In the genomic region with DNA sequence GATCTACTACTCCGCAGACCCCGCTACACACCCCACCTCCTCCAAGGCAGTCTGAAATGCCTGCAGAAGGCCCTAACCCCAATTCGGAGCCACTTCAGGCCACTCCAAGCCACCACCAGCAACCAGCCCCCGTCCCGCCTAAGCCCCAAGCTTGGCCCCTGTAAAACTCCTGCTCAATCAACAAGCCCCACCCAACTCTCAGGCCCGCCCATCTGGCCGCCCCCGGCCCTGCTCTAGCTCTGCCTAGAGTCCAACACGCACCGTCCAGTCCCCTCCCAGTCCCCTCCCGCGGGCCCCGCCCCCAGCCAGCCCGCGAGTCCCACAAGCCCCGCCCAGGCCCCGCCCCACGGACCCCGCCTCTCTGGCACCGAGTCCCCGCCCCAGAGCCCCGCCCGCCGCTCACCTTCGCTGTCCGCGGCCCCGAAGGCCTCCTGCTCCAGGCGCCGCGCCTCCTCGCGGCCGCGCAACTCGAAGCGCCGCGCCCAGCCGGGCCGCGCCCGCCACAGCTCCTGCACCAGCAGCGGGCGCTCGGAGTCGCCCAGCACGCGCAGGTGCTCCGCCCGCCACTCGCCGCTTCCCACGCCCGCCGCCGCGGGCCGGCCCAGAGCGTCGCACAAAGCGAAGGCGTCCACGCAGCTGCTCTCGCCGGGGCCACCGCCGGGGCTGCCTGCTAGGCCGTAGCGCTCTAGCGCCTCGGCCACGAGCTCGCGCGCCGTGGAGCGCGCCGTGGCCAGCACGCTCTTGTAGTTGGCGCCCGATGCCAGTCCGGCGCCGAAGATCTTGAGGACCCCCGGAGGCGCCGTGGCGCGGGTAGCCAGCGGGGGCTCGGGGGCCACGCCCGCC, we compare ENCODE assay signal across 9 cellular contexts. TPM values are rescaled to one million over a fixed set of nuclear protein-coding genes. Genes with fewer than 3 reads are reported as not detected.
A peak's percentile ranks its signal among the peaks of the same experiment; 100 is the strongest.
DNase-seq lines count a peak whose midpoint lies in the region; ATAC-seq, FAIRE-seq and TF ChIP-seq lines count a peak whose summit lies in the region.
"Had no signal": no experiment of that assay in that cellular context is flagged by ENCODE, and none has a peak within 500 bp of the region (broad histone marks: within the 10 kb centered on the region; RNA-seq: fewer than 3 reads in every experiment).

No MANE protein-coding gene starts in this region.

- H3K27me3 ChIP-seq in HepG2 (ENCODE audit: control insufficient read depth in 1 of 2, insufficient read depth in 2 of 2, low read length in 2 of 2) = peaks cover 0 to 1% of the 10 kb centered on the region in 2 experiments; a peak in 1 of 5 replicates

- no peaks in the 10 kb centered on the region for H3K9me3 Mint-ChIP-seq in dendritic cell treated with granulocyte-macrophage colony-stimulating factor and Interleukin-4, amounts not matched to agents 40 ng/mL and 50 ng/mL, for 4 days

- 0% methylated on average over 7 of the region's 95 CpGs for WGBS in HepG2 (ENCODE audit: low lambda C conversion rate)

- CTCF ChIA-PET in HepG2 (lab: Yijun Ruan, JAX; ENCODE audit: low intra/inter-chr PET ratio, low total read pairs) = interaction anchor here (1.3 to 1.7 kb wide), 5 partner anchors 25 to 92 kb away, joined by 6 to 18 read pairs (median 10); a partner anchor contains a TSS

- no peaks in the 10 kb centered on the region for H4K20me1 ChIP-seq in HepG2 (ENCODE audit: insufficient read depth, low read length)

- TF ChIP-seq POLR2A in HepG2 (IDR thresholded peaks at IDR 0.05; ENCODE audit: insufficient read depth in 1 of 2, low read depth in 2 of 2, low read length in 2 of 2) = peak; percentile 61 to 91

- no peaks in the 10 kb centered on the region for H3K36me3 ChIP-seq in HepG2 (replicated peaks in 1 of 2; ENCODE audit: control insufficient read depth in 1 of 2, insufficient read depth in 2 of 2, low read length in 2 of 2)

- peak overlapping the region; percentile 81 for H3K9ac ChIP-seq in HepG2 (ENCODE audit: insufficient read depth, low read depth, low read length)

- H3K27ac Mint-ChIP-seq in dendritic cell treated with granulocyte-macrophage colony-stimulating factor and Interleukin-4, amounts not matched to agents 40 ng/mL and 50 ng/mL, for 4 days = peak overlapping the region; percentile 55

- peaks cover 38% of the 10 kb centered on the region for H3K4me1 ChIP-seq in HepG2 (ENCODE audit: insufficient read depth, low read length)

- FAIRE-seq in HepG2 (lab: Jason Lieb, UNC) = peak; percentile 39
- FAIRE-seq: A204.1 had no signal

- peak overlapping the region; percentile 98 for H3K4me2 ChIP-seq in HepG2 (ENCODE audit: low read depth, low read length)

- ATAC-seq in HG03432 (IDR thresholded peaks at IDR 0.05; ENCODE audit: unreplicated experiment) (peak; percentile 86), HepG2 (peak; percentile 96)

- no peaks in the 10 kb centered on the region for H3K79me2 ChIP-seq in HepG2 (ENCODE audit: insufficient read depth, low read length)

- H3K4me3 ChIP-seq in HepG2 (replicated peaks in 1 of 3; ENCODE audit: insufficient read depth in 1 of 3, low read depth in 2 of 3, low read length in 3 of 3) = peak overlapping the region; percentile 53 to 89 (median 81)

- intact Hi-C loops in dendritic cell treated with granulocyte-macrophage colony-stimulating factor and Interleukin-4, amounts not matched to agents 40 ng/mL and 50 ng/mL, for 4 days (cut with micrococcal nuclease) = no loop called here
- intact Hi-C loops in HepG2 (cut with micrococcal nuclease; ENCODE audit: unreplicated experiment) = loop anchor here (1.0 kb wide), 2 partner anchors 24 to 63 kb away; no protein-coding TSS in a partner anchor

- peak overlapping the region; percentile 44 for H2AFZ ChIP-seq in HepG2 (ENCODE audit: low read length)

- peaks cover 59% of the 10 kb centered on the region for H3K27me3 Mint-ChIP-seq in dendritic cell treated with granulocyte-macrophage colony-stimulating factor and Interleukin-4, amounts not matched to agents 40 ng/mL and 50 ng/mL, for 4 days

- in situ Hi-C loops in HepG2 (cut with HindIII; ENCODE audit: extremely low pct_ligation_motif_present, low pct_unique_long_range_greater_than_20kb) = no loop called here

- TF ChIP-seq EP300 in HepG2 (IDR thresholded peaks at IDR 0.05; ENCODE audit: low read depth in 2 of 2, low read length in 2 of 2) = no peak
- 0 out of 2 replicates have a peak, but pooled peaks have one; percentile 30 for TF ChIP-seq EP300 in HepG2 (CRISPR knock-in tag; IDR thresholded peaks at IDR 0.05; ENCODE audit: borderline replicate concordance)

- peak; percentile 96 for DNase-seq in NCI-H1436 (lab: John Stamatoyannopoulos, UW)
- no peak for DNase-seq in NCI-H1436 treated with DMSO at 0.1 percent for 48 hours (lab: John Stamatoyannopoulos, UW)
- DNase-seq in NCI-H524 (lab: John Stamatoyannopoulos, UW) = peak; percentile 90 to 97
- DNase-seq in activated CD4-positive, alpha-beta T cell treated with anti-CD3 and anti-CD28 coated beads, Interleukin-2, amount 50 U/mL, for 1 hour = peak; percentile 94
- DNase-seq in HepG2 (ENCODE audit: low spot score) = peak; percentile 92
- peak; percentile 94 to 98 for DNase-seq in stimulated activated CD4-positive, alpha-beta T cell treated with anti-CD3 and anti-CD28 coated beads, Interleukin-2, amount 100 ng/mL, for 24 hours

- peak overlapping the region; percentile 69 for H3K4me3 Mint-ChIP-seq in dendritic cell treated with granulocyte-macrophage colony-stimulating factor and Interleukin-4, amounts not matched to agents 40 ng/mL and 50 ng/mL, for 4 days

- H3K4me1 Mint-ChIP-seq in dendritic cell treated with granulocyte-macrophage colony-stimulating factor and Interleukin-4, amounts not matched to agents 40 ng/mL and 50 ng/mL, for 4 days (ENCODE audit: low read depth) = peaks cover 30% of the 10 kb centered on the region

- POLR2A ChIA-PET in HepG2 (lab: Yijun Ruan, JAX) = interaction anchor here (0.5 to 2.1 kb wide), 17 partner anchors 10 to 237 kb away, joined by 3 to 40 read pairs (median 4); a partner anchor contains a TSS

- H3K36me3 Mint-ChIP-seq in dendritic cell treated with granulocyte-macrophage colony-stimulating factor and Interleukin-4, amounts not matched to agents 40 ng/mL and 50 ng/mL, for 4 days (ENCODE audit: low read depth) = no peaks in the 10 kb centered on the region

- no peaks in the 10 kb centered on the region for H3K9me3 ChIP-seq in HepG2 (ENCODE audit: low read length)

- H3K27ac ChIP-seq in HepG2 (ENCODE audit: extremely low read length, insufficient read depth, low read length) = peak overlapping the region; percentile 94

- BruUV-seq in HepG2 (replicated peaks; lab: Mats Ljungman, UMichigan) = no TSS peak

- TF ChIP-seq RAD21 in HepG2 (CRISPR knock-in tag; IDR thresholded peaks at IDR 0.05) = peak; percentile 98

- TF ChIP-seq CTCF in HepG2 (CRISPR knock-in tag; IDR thresholded peaks at IDR 0.05) = peak; percentile 76

RNA-seq across cellular contexts. Expression of a gene that starts 1.6 kb away (rescaled TPM):
- 0.44 and 0.49 TPM in 2 replicates for total RNA-seq in HepG2 (2016; rRNA removed; fragmentation: Illumina TruSeq; extraction: Trizol)
- total RNA-seq in HepG2 (2016; cell fraction: cytosol; rRNA removed; fragmentation: Illumina TruSeq; extraction: Trizol; ENCODE audit: low read depth) = 0.18 and 0.20 TPM in 2 replicates
- total RNA-seq in HepG2 (2016; cell fraction: insoluble cytoplasmic fraction; rRNA removed; fragmentation: Illumina TruSeq; extraction: Trizol) = 0.16 and 0.32 TPM in 2 replicates
- total RNA-seq in HepG2 (2016; cell fraction: membrane; rRNA removed; fragmentation: Illumina TruSeq; extraction: Trizol) = 0.09 and 0.24 TPM in 2 replicates
- 0.22 TPM in 1 of 2 replicates, not detected in the other for total RNA-seq in HepG2 (2016; cell fraction: nucleus; rRNA removed; fragmentation: Illumina TruSeq; extraction: Trizol)
- 0.58 and 1.1 TPM in 2 replicates for polyA plus RNA-seq in HepG2 (2011; rRNA removed)
- 0.49 and 0.71 TPM in 2 replicates for polyA plus RNA-seq in HepG2 (2011; cell fraction: cytosol; rRNA removed)
- polyA plus RNA-seq in HepG2 (2011; cell fraction: nucleus; rRNA removed) = 2.6 and 3.2 TPM in 2 replicates
- polyA plus RNA-seq in HepG2 (2012) = 1.3 and 1.9 TPM in 2 replicates
- 0.14 and 0.21 TPM in 2 replicates for polyA plus RNA-seq in HepG2 (2016; cell fraction: cytosol; fragmentation: Illumina TruSeq; extraction: Trizol; ENCODE audit: low read depth)
- 0.27 and 0.31 TPM in 2 replicates for polyA plus RNA-seq in HepG2 (2016; cell fraction: insoluble cytoplasmic fraction; fragmentation: Illumina TruSeq; extraction: Trizol; ENCODE audit: low read depth)
- polyA plus RNA-seq in HepG2 (2016; cell fraction: membrane; fragmentation: Illumina TruSeq; extraction: Trizol; ENCODE audit: low read depth) = 0.11 and 0.30 TPM in 2 replicates
- 0.86 and 0.89 TPM in 2 replicates for polyA plus RNA-seq in HepG2 (2016; cell fraction: nucleus; fragmentation: Illumina TruSeq; extraction: Trizol; ENCODE audit: insufficient read depth, low read depth)
- polyA minus RNA-seq in HepG2 (2011; rRNA and poly(A)+ RNA removed; ENCODE audit: low replicate concordance) = 1.6 and 73.9 TPM in 2 replicates
- 0.79 and 0.89 TPM in 2 replicates for polyA minus RNA-seq in HepG2 (2011; cell fraction: cytosol; rRNA and poly(A)+ RNA removed)
- 1.1 and 1.2 TPM in 2 replicates for polyA minus RNA-seq in HepG2 (2011; cell fraction: nucleus; rRNA and poly(A)+ RNA removed)

RNA-seq across cellular contexts. Expression of a gene that starts 7.9 kb away (rescaled TPM):
- 0.22 TPM in 1 of 2 replicates, not detected in the other for total RNA-seq in HepG2 (2016; rRNA removed; fragmentation: Illumina TruSeq; extraction: Trizol)
- total RNA-seq in HepG2 (2016; cell fraction: cytosol; rRNA removed; fragmentation: Illumina TruSeq; extraction: Trizol; ENCODE audit: low read depth) = not detected in 2 replicates
- 0.11 TPM in 1 of 2 replicates, not detected in the other for total RNA-seq in HepG2 (2016; cell fraction: insoluble cytoplasmic fraction; rRNA removed; fragmentation: Illumina TruSeq; extraction: Trizol)
- total RNA-seq in HepG2 (2016; cell fraction: membrane; rRNA removed; fragmentation: Illumina TruSeq; extraction: Trizol) = 0.59 TPM in 1 of 2 replicates, not detected in the other
- not detected in 2 replicates for total RNA-seq in HepG2 (2016; cell fraction: nucleus; rRNA removed; fragmentation: Illumina TruSeq; extraction: Trizol)
- 0.07 and 0.16 TPM in 2 replicates for polyA plus RNA-seq in HepG2 (2011; rRNA removed)
- polyA plus RNA-seq in HepG2 (2011; cell fraction: cytosol; rRNA removed) = not detected in 2 replicates
- polyA plus RNA-seq in HepG2 (2011; cell fraction: nucleus; rRNA removed) = 1.2 and 1.7 TPM in 2 replicates
- 0.09 and 0.50 TPM in 2 replicates for polyA plus RNA-seq in HepG2 (2012)
- polyA plus RNA-seq in HepG2 (2016; cell fraction: cytosol; fragmentation: Illumina TruSeq; extraction: Trizol; ENCODE audit: low read depth) = not detected in 2 replicates
- not detected in 2 replicates for polyA plus RNA-seq in HepG2 (2016; cell fraction: insoluble cytoplasmic fraction; fragmentation: Illumina TruSeq; extraction: Trizol; ENCODE audit: low read depth)
- polyA plus RNA-seq in HepG2 (2016; cell fraction: membrane; fragmentation: Illumina TruSeq; extraction: Trizol; ENCODE audit: low read depth) = not detected in 2 replicates
- 0.46 and 0.85 TPM in 2 replicates for polyA plus RNA-seq in HepG2 (2016; cell fraction: nucleus; fragmentation: Illumina TruSeq; extraction: Trizol; ENCODE audit: insufficient read depth, low read depth)
- polyA minus RNA-seq in HepG2 (2011; rRNA and poly(A)+ RNA removed; ENCODE audit: low replicate concordance) = 0.30 TPM in 1 of 2 replicates, not detected in the other
- not detected in 2 replicates for polyA minus RNA-seq in HepG2 (2011; cell fraction: cytosol; rRNA and poly(A)+ RNA removed)
- 0.37 and 0.39 TPM in 2 replicates for polyA minus RNA-seq in HepG2 (2011; cell fraction: nucleus; rRNA and poly(A)+ RNA removed)

RNA-seq across cellular contexts. Expression of a gene that starts 13.7 kb away (rescaled TPM):
- 0.07 TPM in 2 replicates for total RNA-seq in HepG2 (2016; rRNA removed; fragmentation: Illumina TruSeq; extraction: Trizol)
- total RNA-seq in HepG2 (2016; cell fraction: cytosol; rRNA removed; fragmentation: Illumina TruSeq; extraction: Trizol; ENCODE audit: low read depth) = not detected in 2 replicates
- total RNA-seq in HepG2 (2016; cell fraction: insoluble cytoplasmic fraction; rRNA removed; fragmentation: Illumina TruSeq; extraction: Trizol) = 0.09 TPM in 1 of 2 replicates, not detected in the other
- 0.07 and 0.09 TPM in 2 replicates for total RNA-seq in HepG2 (2016; cell fraction: membrane; rRNA removed; fragmentation: Illumina TruSeq; extraction: Trizol)
- total RNA-seq in HepG2 (2016; cell fraction: nucleus; rRNA removed; fragmentation: Illumina TruSeq; extraction: Trizol) = 0.09 TPM in 1 of 2 replicates, not detected in the other
- 1.1 and 1.5 TPM in 2 replicates for polyA plus RNA-seq in HepG2 (2011; rRNA removed)
- polyA plus RNA-seq in HepG2 (2011; cell fraction: cytosol; rRNA removed) = 0.71 and 0.98 TPM in 2 replicates
- 2.0 and 2.5 TPM in 2 replicates for polyA plus RNA-seq in HepG2 (2011; cell fraction: nucleus; rRNA removed)
- polyA plus RNA-seq in HepG2 (2012) = 0.47 and 1.7 TPM in 2 replicates
- polyA plus RNA-seq in HepG2 (2016; cell fraction: cytosol; fragmentation: Illumina TruSeq; extraction: Trizol; ENCODE audit: low read depth) = not detected in 2 replicates
- not detected in 2 replicates for polyA plus RNA-seq in HepG2 (2016; cell fraction: insoluble cytoplasmic fraction; fragmentation: Illumina TruSeq; extraction: Trizol; ENCODE audit: low read depth)
- polyA plus RNA-seq in HepG2 (2016; cell fraction: membrane; fragmentation: Illumina TruSeq; extraction: Trizol; ENCODE audit: low read depth) = 0.14 TPM in 1 of 2 replicates, not detected in the other
- 0.26 TPM in 1 of 2 replicates, not detected in the other for polyA plus RNA-seq in HepG2 (2016; cell fraction: nucleus; fragmentation: Illumina TruSeq; extraction: Trizol; ENCODE audit: insufficient read depth, low read depth)
- polyA minus RNA-seq in HepG2 (2011; rRNA and poly(A)+ RNA removed; ENCODE audit: low replicate concordance) = 1.8 and 2.9 TPM in 2 replicates
- polyA minus RNA-seq in HepG2 (2011; cell fraction: cytosol; rRNA and poly(A)+ RNA removed) = 0.97 and 0.99 TPM in 2 replicates
- polyA minus RNA-seq in HepG2 (2011; cell fraction: nucleus; rRNA and poly(A)+ RNA removed) = 0.64 and 1.5 TPM in 2 replicates

RNA-seq across cellular contexts. Expression of a gene that starts 16.5 kb away (rescaled TPM):
- total RNA-seq in HepG2 (2016; rRNA removed; fragmentation: Illumina TruSeq; extraction: Trizol) = not detected in 2 replicates
- not detected in 2 replicates for total RNA-seq in HepG2 (2016; cell fraction: cytosol; rRNA removed; fragmentation: Illumina TruSeq; extraction: Trizol; ENCODE audit: low read depth)
- not detected in 2 replicates for total RNA-seq in HepG2 (2016; cell fraction: insoluble cytoplasmic fraction; rRNA removed; fragmentation: Illumina TruSeq; extraction: Trizol)
- total RNA-seq in HepG2 (2016; cell fraction: membrane; rRNA removed; fragmentation: Illumina TruSeq; extraction: Trizol) = not detected in 2 replicates
- total RNA-seq in HepG2 (2016; cell fraction: nucleus; rRNA removed; fragmentation: Illumina TruSeq; extraction: Trizol) = not detected in 2 replicates
- 0.17 TPM in 2 replicates for polyA plus RNA-seq in HepG2 (2011; rRNA removed)
- polyA plus RNA-seq in HepG2 (2011; cell fraction: cytosol; rRNA removed) = 0.08 and 0.12 TPM in 2 replicates
- 0.26 and 0.39 TPM in 2 replicates for polyA plus RNA-seq in HepG2 (2011; cell fraction: nucleus; rRNA removed)
- 0.60 TPM in 1 of 2 replicates, not detected in the other for polyA plus RNA-seq in HepG2 (2012)
- polyA plus RNA-seq in HepG2 (2016; cell fraction: cytosol; fragmentation: Illumina TruSeq; extraction: Trizol; ENCODE audit: low read depth) = not detected in 2 replicates
- not detected in 2 replicates for polyA plus RNA-seq in HepG2 (2016; cell fraction: insoluble cytoplasmic fraction; fragmentation: Illumina TruSeq; extraction: Trizol; ENCODE audit: low read depth)
- polyA plus RNA-seq in HepG2 (2016; cell fraction: membrane; fragmentation: Illumina TruSeq; extraction: Trizol; ENCODE audit: low read depth) = not detected in 2 replicates
- polyA plus RNA-seq in HepG2 (2016; cell fraction: nucleus; fragmentation: Illumina TruSeq; extraction: Trizol; ENCODE audit: insufficient read depth, low read depth) = not detected in 2 replicates
- polyA minus RNA-seq in HepG2 (2011; rRNA and poly(A)+ RNA removed; ENCODE audit: low replicate concordance) = not detected in 2 replicates
- not detected in 2 replicates for polyA minus RNA-seq in HepG2 (2011; cell fraction: cytosol; rRNA and poly(A)+ RNA removed)
- polyA minus RNA-seq in HepG2 (2011; cell fraction: nucleus; rRNA and poly(A)+ RNA removed) = 0.37 TPM in 1 of 2 replicates, not detected in the other

RNA-seq across cellular contexts. Expression of a gene that starts 19.3 kb away (rescaled TPM):
- total RNA-seq in HepG2 (2016; rRNA removed; fragmentation: Illumina TruSeq; extraction: Trizol) = 2.0 and 2.2 TPM in 2 replicates
- total RNA-seq in HepG2 (2016; cell fraction: cytosol; rRNA removed; fragmentation: Illumina TruSeq; extraction: Trizol; ENCODE audit: low read depth) = 2.4 and 2.6 TPM in 2 replicates
- total RNA-seq in HepG2 (2016; cell fraction: insoluble cytoplasmic fraction; rRNA removed; fragmentation: Illumina TruSeq; extraction: Trizol) = 1.4 and 2.1 TPM in 2 replicates
- 2.7 and 3.4 TPM in 2 replicates for total RNA-seq in HepG2 (2016; cell fraction: membrane; rRNA removed; fragmentation: Illumina TruSeq; extraction: Trizol)
- total RNA-seq in HepG2 (2016; cell fraction: nucleus; rRNA removed; fragmentation: Illumina TruSeq; extraction: Trizol) = 2.1 and 2.5 TPM in 2 replicates
- polyA plus RNA-seq in HepG2 (2011; rRNA removed) = 2.4 and 2.7 TPM in 2 replicates
- 1.4 and 1.7 TPM in 2 replicates for polyA plus RNA-seq in HepG2 (2011; cell fraction: cytosol; rRNA removed)
- polyA plus RNA-seq in HepG2 (2011; cell fraction: nucleus; rRNA removed) = 7.2 and 7.7 TPM in 2 replicates
- polyA plus RNA-seq in HepG2 (2012) = 3.9 and 5.7 TPM in 2 replicates
- 2.3 and 3.3 TPM in 2 replicates for polyA plus RNA-seq in HepG2 (2016; cell fraction: cytosol; fragmentation: Illumina TruSeq; extraction: Trizol; ENCODE audit: low read depth)
- polyA plus RNA-seq in HepG2 (2016; cell fraction: insoluble cytoplasmic fraction; fragmentation: Illumina TruSeq; extraction: Trizol; ENCODE audit: low read depth) = 3.3 and 5.0 TPM in 2 replicates
- polyA plus RNA-seq in HepG2 (2016; cell fraction: membrane; fragmentation: Illumina TruSeq; extraction: Trizol; ENCODE audit: low read depth) = 3.1 and 3.8 TPM in 2 replicates
- polyA plus RNA-seq in HepG2 (2016; cell fraction: nucleus; fragmentation: Illumina TruSeq; extraction: Trizol; ENCODE audit: insufficient read depth, low read depth) = 8.7 and 10.3 TPM in 2 replicates
- polyA minus RNA-seq in HepG2 (2011; rRNA and poly(A)+ RNA removed; ENCODE audit: low replicate concordance) = 1.3 and 3.6 TPM in 2 replicates
- polyA minus RNA-seq in HepG2 (2011; cell fraction: cytosol; rRNA and poly(A)+ RNA removed) = 2.6 and 4.8 TPM in 2 replicates
- 1.9 and 2.2 TPM in 2 replicates for polyA minus RNA-seq in HepG2 (2011; cell fraction: nucleus; rRNA and poly(A)+ RNA removed)
